ENCODE assay signal across 24 cellular contexts in genomic region chr19:428144-428543, GRCh38. TPM values are rescaled to one million over a fixed set of nuclear protein-coding genes. Genes with fewer than 3 reads are reported as not detected.
DNase-seq lines count a peak whose midpoint lies in the region; ATAC-seq and TF ChIP-seq lines count a peak whose summit lies in the region.
"Had no signal": no experiment of that assay in that cellular context is flagged by ENCODE, and none has a peak within 500 bp of the region (broad histone marks: within the 10 kb centered on the region; RNA-seq: fewer than 3 reads in every experiment).

No MANE protein-coding gene starts in this region.

- H3K9me3 Mint-ChIP-seq in chondrocyte (ENCODE audit: low read depth) (no peaks in the 10 kb centered on the region), glutamatergic neuron (ENCODE audit: unreplicated experiment) (peaks cover 24% of the 10 kb centered on the region)
- H3K9me3 Mint-ChIP-seq in activated naive CD8-positive, alpha-beta T cell treated with anti-CD3 and anti-CD28 coated beads, Interleukin-2, amount 50 U/mL, for 24 hours: no peaks in the 10 kb centered on the region
- H3K9me3 Mint-ChIP-seq: CD4-positive, alpha-beta T cell had no signal

- H3K4me1 ChIP-seq in skeletal muscle tissue (ENCODE audit: control insufficient read depth in 3 of 3, insufficient read depth in 3 of 3, low read length in 3 of 3): peaks cover 0 to 6% (median 0%) of the 10 kb centered on the region in 3 donors
- H3K4me1 ChIP-seq: A549, BE2C, HAP-1 had no signal

- peak overlapping the region in 2 of 3 donors; percentile 1 to 43 for H3K4me3 ChIP-seq in skeletal muscle tissue (ENCODE audit: low read length in 3 of 3)
- H3K4me3 ChIP-seq: A549; BLaER1 treated with 17β-estradiol and CSF1 and Interleukin-3, amounts not matched to agents 10 nM and 100 nM; HAP-1 had no signal

- peaks cover 20% of the 10 kb centered on the region for H3K36me3 Mint-ChIP-seq in chondrocyte (ENCODE audit: low read depth)
- H3K36me3 Mint-ChIP-seq in glutamatergic neuron (ENCODE audit: unreplicated experiment): peaks cover 29% of the 10 kb centered on the region
- H3K36me3 Mint-ChIP-seq in activated naive CD8-positive, alpha-beta T cell treated with anti-CD3 and anti-CD28 coated beads, Interleukin-2, amount 50 U/mL, for 24 hours (ENCODE audit: low read depth): no peaks in the 10 kb centered on the region
- H3K36me3 Mint-ChIP-seq: CD14-positive monocyte had no signal

- H3K27me3 Mint-ChIP-seq in chondrocyte (ENCODE audit: low read depth) (no peaks in the 10 kb centered on the region), glutamatergic neuron (ENCODE audit: unreplicated experiment) (peaks cover 8% of the 10 kb centered on the region)
- no peaks in the 10 kb centered on the region for H3K27me3 Mint-ChIP-seq in activated naive CD8-positive, alpha-beta T cell treated with anti-CD3 and anti-CD28 coated beads, Interleukin-2, amount 50 U/mL, for 24 hours
- H3K27me3 Mint-ChIP-seq: CD4-positive, alpha-beta T cell had no signal

- DNase-seq in left cardiac atrium: peak; percentile 9
- no peak for DNase-seq in left ventricle myocardium superior
- DNase-seq in chondrocyte (ENCODE audit: low spot score): peak; percentile 60
- DNase-seq in glutamatergic neuron: no peak
- no peak for DNase-seq in NK-92 treated with Interleukin-12 subunit alpha and Interleukin-12 subunit beta, amount 100 ng/mL, for 24 hours (lab: John Stamatoyannopoulos, UW)
- no peak for DNase-seq in activated naive CD8-positive, alpha-beta T cell treated with anti-CD3 and anti-CD28 coated beads, Interleukin-2, amount 50 U/mL, for 24 hours
- DNase-seq: 8988T; ACHN; AML-193; BE2C; Calu3; CD4-positive, alpha-beta T cell; COR-L47; DMS53; DMS79 treated with DMSO at 0.1 percent for 48 hours; GF-D8; HFFc6 had no signal

- no peak overlapping the region for H3K27ac ChIP-seq in skeletal muscle tissue (ENCODE audit: low read depth, low read length)
- H3K27ac ChIP-seq: A549; BLaER1 treated with 17β-estradiol and CSF1 and Interleukin-3, amounts not matched to agents 10 nM and 100 nM had no signal

- ATAC-seq in left cardiac atrium (no peak), left ventricle myocardium superior (no peak), HG03457 (IDR thresholded peaks at IDR 0.05; ENCODE audit: unreplicated experiment) (no peak)
- ATAC-seq in activated naive CD8-positive, alpha-beta T cell treated with anti-CD3 and anti-CD28 coated beads, Interleukin-2, amount 50 U/mL, for 24 hours: no peak
- ATAC-seq: A549 had no signal

- TF ChIP-seq CTCF in chondrocyte (IDR thresholded peaks at IDR 0.05) (no peak), glutamatergic neuron (IDR thresholded peaks at IDR 0.05; ENCODE audit: partially characterized antibody, unreplicated experiment) (no peak)

- no peaks in the 10 kb centered on the region for H3K9me3 ChIP-seq in skeletal muscle tissue (ENCODE audit: control insufficient read depth in 3 of 3, low read length in 3 of 3)
- H3K9me3 ChIP-seq: A549, BE2C, HAP-1 had no signal

- peaks cover 0 to 3% (median 0%) of the 10 kb centered on the region in 3 donors for H3K27me3 ChIP-seq in skeletal muscle tissue (ENCODE audit: control insufficient read depth in 3 of 3, insufficient read depth in 3 of 3, low read length in 3 of 3)
- H3K27me3 ChIP-seq: BE2C; BLaER1 treated with 17β-estradiol and CSF1 and Interleukin-3, amounts not matched to agents 10 nM and 100 nM had no signal

- H3K27ac Mint-ChIP-seq in chondrocyte (ENCODE audit: unreplicated experiment) (no peak overlapping the region), glutamatergic neuron (ENCODE audit: unreplicated experiment) (peak overlapping the region; percentile 56)
- H3K27ac Mint-ChIP-seq in activated naive CD8-positive, alpha-beta T cell treated with anti-CD3 and anti-CD28 coated beads, Interleukin-2, amount 50 U/mL, for 24 hours: no peak overlapping the region
- H3K27ac Mint-ChIP-seq: CD4-positive, alpha-beta T cell; HFFc6 had no signal

- peak overlapping the region in 1 of 3 donors; percentile 54 for H3K9ac ChIP-seq in skeletal muscle tissue (ENCODE audit: low read depth in 1 of 3, low read length in 3 of 3)
- H3K9ac ChIP-seq: BLaER1 treated with 17β-estradiol and CSF1 and Interleukin-3, amounts not matched to agents 10 nM and 100 nM had no signal

- intact Hi-C loops in left cardiac atrium (cut with DNase I): no loop called here
- intact Hi-C loops in left ventricle myocardium superior (cut with micrococcal nuclease): no loop called here

- peaks cover 0 to 8% (median 5%) of the 10 kb centered on the region in 3 donors for H3K36me3 ChIP-seq in skeletal muscle tissue (ENCODE audit: control insufficient read depth in 3 of 3, insufficient read depth in 3 of 3, low read length in 3 of 3)
- H3K36me3 ChIP-seq: BE2C; BLaER1 treated with 17β-estradiol and CSF1 and Interleukin-3, amounts not matched to agents 10 nM and 100 nM; HAP-1 had no signal

- H3K4me3 Mint-ChIP-seq in chondrocyte (ENCODE audit: unreplicated experiment) (no peak overlapping the region), glutamatergic neuron (ENCODE audit: unreplicated experiment) (no peak overlapping the region)
- no peak overlapping the region for H3K4me3 Mint-ChIP-seq in activated naive CD8-positive, alpha-beta T cell treated with anti-CD3 and anti-CD28 coated beads, Interleukin-2, amount 50 U/mL, for 24 hours
- H3K4me3 Mint-ChIP-seq: CD4-positive, alpha-beta T cell; HFFc6 had no signal

- H3K4me1 Mint-ChIP-seq in chondrocyte (ENCODE audit: low read depth) (peaks cover 6% of the 10 kb centered on the region), glutamatergic neuron (ENCODE audit: low read depth, unreplicated experiment) (peaks cover 8% of the 10 kb centered on the region)
- no peaks in the 10 kb centered on the region for H3K4me1 Mint-ChIP-seq in activated naive CD8-positive, alpha-beta T cell treated with anti-CD3 and anti-CD28 coated beads, Interleukin-2, amount 50 U/mL, for 24 hours

RNA-seq across cellular contexts. Expression of gene C2CD4C, which starts 19.2 kb away (rescaled TPM):
- total RNA-seq in left cardiac atrium (under 1 TPM; 0.76 to 0.88 TPM), left ventricle myocardium superior (1.3 TPM), chondrocyte (1.1 to 1.4 TPM (median 1.4 TPM) in 3 replicates), glutamatergic neuron (ENCODE audit: unreplicated experiment) (9.6 TPM), skeletal muscle tissue (0.52 TPM)
- total RNA-seq: CD4-positive, alpha-beta T cell; Daoy; HFFc6 had no signal

RNA-seq across cellular contexts. Expression of gene SHC2, which starts 32.7 kb away (rescaled TPM):
- 10 to 100 TPM; 10.7 to 19.4 TPM for total RNA-seq in left cardiac atrium
- total RNA-seq in left ventricle myocardium superior: 11.0 TPM
- 26.9 to 50.9 TPM (median 47.8 TPM) in 3 replicates for total RNA-seq in chondrocyte
- 343 TPM for total RNA-seq in glutamatergic neuron (ENCODE audit: unreplicated experiment)
- 7.8 TPM for total RNA-seq in skeletal muscle tissue
- total RNA-seq: HFFc6 had no signal

Comparison
In these comparisons a context has a peak if more than half of its experiments do, and no peak if none do; other contexts are left out.
1. DNase-seq: peak in left cardiac atrium (single experiment) and chondrocyte (single experiment); none in left ventricle myocardium superior (single experiment), glutamatergic neuron (single experiment), NK-92 treated with Interleukin-12 subunit alpha and Interleukin-12 subunit beta, amount 100 ng/mL, for 24 hours (single experiment) and activated naive CD8-positive, alpha-beta T cell treated with anti-CD3 and anti-CD28 coated beads, Interleukin-2, amount 50 U/mL, for 24 hours (single experiment).